9 cellular contexts compared by ENCODE assay signal in the genomic region with DNA sequence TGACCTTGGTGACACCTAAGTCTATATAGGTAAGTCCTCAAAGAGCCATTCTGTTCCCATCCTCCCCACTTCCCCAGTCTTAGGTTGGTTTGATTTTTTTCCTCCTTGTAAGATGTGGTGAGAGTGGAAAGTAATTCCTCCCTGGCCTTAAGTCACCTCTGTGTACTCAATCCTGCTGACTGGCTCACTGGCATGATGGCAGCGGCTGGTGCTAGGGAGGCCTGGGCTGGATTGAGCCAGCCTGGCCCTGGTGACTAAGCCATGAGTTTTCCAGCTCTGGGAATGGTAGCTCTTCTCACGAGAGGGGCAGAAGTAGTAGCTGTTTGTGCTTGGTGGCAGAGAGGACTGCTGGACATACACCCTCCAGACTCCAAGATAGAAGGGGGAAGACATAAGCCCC. TPM values are rescaled to one million over a fixed set of nuclear protein-coding genes. Genes with fewer than 3 reads are reported as not detected.
A peak's percentile ranks its signal among the peaks of the same experiment; 100 is the strongest.
DNase-seq lines count a peak whose midpoint lies in the region; ATAC-seq and TF ChIP-seq lines count a peak whose summit lies in the region.
"Had no signal": no experiment of that assay in that cellular context is flagged by ENCODE, and none has a peak within 500 bp of the region (broad histone marks: within the 10 kb centered on the region; RNA-seq: fewer than 3 reads in every experiment).

No MANE protein-coding gene starts in this region.

- H3K9me3 Mint-ChIP-seq in CD4-positive, alpha-beta memory T cell: no peaks in the 10 kb centered on the region
- H3K9me3 Mint-ChIP-seq in stimulated activated naive CD8-positive, alpha-beta T cell treated with anti-CD3 and anti-CD28 coated beads, Interleukin-15, amount 100 ng/mL, for 72 hours: no peaks in the 10 kb centered on the region

- no peaks in the 10 kb centered on the region for H3K36me3 ChIP-seq in CD4-positive, alpha-beta memory T cell (ENCODE audit: insufficient read depth, low read length)
- H3K36me3 ChIP-seq in PC-9 (ENCODE audit: low read depth) (no peaks in the 10 kb centered on the region), esophagus squamous epithelium (peaks cover 0 to 13% (median 11%) of the 10 kb centered on the region in 3 donors)

- POLR2A ChIA-PET in CD4-positive, alpha-beta memory T cell (lab: Charles Lee; ENCODE audit: partially characterized antibody): interaction anchor here (0.8 to 10.4 kb wide), 3 partner anchors 33 to 85 kb away, joined by 3 to 136 read pairs (median 72); a partner anchor contains a TSS
- POLR2A ChIA-PET in PC-9 (lab: Charles Lee; ENCODE audit: unreplicated experiment): interaction anchor here (0.5 kb wide), 1 partner anchor 77 kb away, joined by 3 read pairs; no protein-coding TSS in a partner anchor

- no peaks in the 10 kb centered on the region for H3K9me3 ChIP-seq in CD4-positive, alpha-beta memory T cell (ENCODE audit: control insufficient read depth in 1 of 2, low read length in 2 of 2)
- no peaks in the 10 kb centered on the region for H3K9me3 ChIP-seq in PC-9 (ENCODE audit: insufficient read depth, low read depth)
- H3K9me3 ChIP-seq in esophagus squamous epithelium: no peaks in the 10 kb centered on the region

- H2AFZ ChIP-seq in PC-9: no peak overlapping the region

- DNase-seq in CD4-positive, alpha-beta memory T cell: no peak
- DNase-seq in PC-9: peak; percentile 39 to 66
- DNase-seq in esophagus squamous epithelium (lab: John Stamatoyannopoulos, UW): no peak
- DNase-seq in occipital lobe (lab: John Stamatoyannopoulos, UW): peak; percentile 30
- no peak for DNase-seq in germinal center (ENCODE audit: low spot score)
- no peak for DNase-seq in GM10266 (ENCODE audit: extremely low spot score)
- no peak for DNase-seq in stimulated activated naive CD8-positive, alpha-beta T cell treated with anti-CD3 and anti-CD28 coated beads, Interleukin-15, amount 100 ng/mL, for 72 hours
- DNase-seq: NCI-H1105 treated with DMSO at 0.1 percent for 48 hours had no signal

- no peaks in the 10 kb centered on the region for H4K20me1 ChIP-seq in PC-9 (ENCODE audit: insufficient read depth)

- intact Hi-C loops in CD4-positive, alpha-beta memory T cell (cut with micrococcal nuclease): no loop called here
- intact Hi-C loops in PC-9 (cut with micrococcal nuclease; ENCODE audit: unreplicated experiment): no loop called here
- intact Hi-C loops in esophagus squamous epithelium (cut with DNase I): no loop called here

- 6% methylated on average over 2 of the region's 2 CpGs; no CpG with 5 or more reads in 1 of the 2 donors for WGBS in esophagus squamous epithelium, 2 donors

- ATAC-seq in HG03097 (IDR thresholded peaks at IDR 0.05; ENCODE audit: low FRiP score, unreplicated experiment): no peak
- no peak for ATAC-seq in stimulated activated naive CD8-positive, alpha-beta T cell treated with anti-CD3 and anti-CD28 coated beads, Interleukin-15, amount 100 ng/mL, for 72 hours

- H3K9me2 ChIP-seq in PC-9 (ENCODE audit: insufficient read depth): no peaks in the 10 kb centered on the region

- no peaks in the 10 kb centered on the region for H3F3A ChIP-seq in PC-9 (ENCODE audit: insufficient read depth, low read depth)

- H3K27me3 ChIP-seq in CD4-positive, alpha-beta memory T cell (ENCODE audit: insufficient read depth, low read length): no peaks in the 10 kb centered on the region
- H3K27me3 ChIP-seq in PC-9 (ENCODE audit: insufficient read depth, low read depth) (no peaks in the 10 kb centered on the region), esophagus squamous epithelium (no peaks in the 10 kb centered on the region)

- H3K27ac ChIP-seq in CD4-positive, alpha-beta memory T cell (ENCODE audit: low read depth, low read length): no peak overlapping the region
- H3K27ac ChIP-seq in PC-9 (peak overlapping the region; percentile 23; the same call in 1 of the 2 replicates), esophagus squamous epithelium (peak overlapping the region; percentile 94 to 98 (median 96))

- H3K4me2 ChIP-seq in PC-9: peak overlapping the region; percentile 87

- peaks cover 0 to 2% of the 10 kb centered on the region in 2 donors for H3K36me3 Mint-ChIP-seq in CD4-positive, alpha-beta memory T cell

- CTCF ChIA-PET in CD4-positive, alpha-beta memory T cell (lab: Charles Lee; ENCODE audit: partially characterized antibody): interaction anchor here (0.6 to 10.4 kb wide), 2 partner anchors 82 to 589 kb away, joined by 3 to 178 read pairs; a partner anchor contains a TSS
- CTCF ChIA-PET in PC-9 (lab: Charles Lee): interaction anchor here (1.1 kb wide), 1 partner anchor 82 kb away, joined by 5 read pairs; a partner anchor contains a TSS

- TF ChIP-seq CTCF in PC-9 (conservative IDR thresholded peaks at IDR 0.05): no peak
- no peak for TF ChIP-seq CTCF in esophagus squamous epithelium (IDR thresholded peaks at IDR 0.05)
- no peak for TF ChIP-seq CTCF in GM10266 (IDR thresholded peaks at IDR 0.05; ENCODE audit: control insufficient read depth, insufficient read depth, low read depth, missing control alignments)

- no peak for TF ChIP-seq POLR2A in esophagus squamous epithelium (IDR thresholded peaks at IDR 0.05)

- H3K4me1 ChIP-seq in CD4-positive, alpha-beta memory T cell (ENCODE audit: insufficient read depth, low read length): peaks cover 28% of the 10 kb centered on the region
- peaks cover 17% of the 10 kb centered on the region for H3K4me1 ChIP-seq in PC-9 (replicated peaks; ENCODE audit: insufficient read depth)
- H3K4me1 ChIP-seq in esophagus squamous epithelium: peaks cover 12 to 77% (median 34%) of the 10 kb centered on the region in 3 donors

- BruUV-seq in PC-9 (replicated peaks; lab: Mats Ljungman, UMichigan): no TSS peak

- peaks cover 18 to 49% (median 30%) of the 10 kb centered on the region in 4 donors for H3K4me1 Mint-ChIP-seq in CD4-positive, alpha-beta memory T cell
- H3K4me1 Mint-ChIP-seq in stimulated activated naive CD8-positive, alpha-beta T cell treated with anti-CD3 and anti-CD28 coated beads, Interleukin-15, amount 100 ng/mL, for 72 hours: peaks cover 32% of the 10 kb centered on the region

- no peak overlapping the region for H3K4me3 ChIP-seq in CD4-positive, alpha-beta memory T cell (ENCODE audit: low read length in 2 of 2)
- H3K4me3 ChIP-seq in PC-9 (no peak overlapping the region), esophagus squamous epithelium (peak overlapping the region; percentile 76 to 99 (median 97))

- peaks cover 6% of the 10 kb centered on the region; the same call in 1 of the 2 replicates for H3K79me2 ChIP-seq in PC-9 (ENCODE audit: low read depth)

- peak overlapping the region in 4 of 7 donors; percentile 52 to 89 (median 67) for H3K27ac Mint-ChIP-seq in CD4-positive, alpha-beta memory T cell
- H3K27ac Mint-ChIP-seq in stimulated activated naive CD8-positive, alpha-beta T cell treated with anti-CD3 and anti-CD28 coated beads, Interleukin-15, amount 100 ng/mL, for 72 hours: no peak overlapping the region

- H3K27me3 Mint-ChIP-seq in CD4-positive, alpha-beta memory T cell: peaks cover 0 to 2% of the 10 kb centered on the region in 2 donors
- no peaks in the 10 kb centered on the region for H3K27me3 Mint-ChIP-seq in stimulated activated naive CD8-positive, alpha-beta T cell treated with anti-CD3 and anti-CD28 coated beads, Interleukin-15, amount 100 ng/mL, for 72 hours

- peak overlapping the region in 7 of 8 donors; percentile 17 to 76 (median 69) for H3K4me3 Mint-ChIP-seq in CD4-positive, alpha-beta memory T cell
- H3K4me3 Mint-ChIP-seq in stimulated activated naive CD8-positive, alpha-beta T cell treated with anti-CD3 and anti-CD28 coated beads, Interleukin-15, amount 100 ng/mL, for 72 hours: no peak overlapping the region

RNA-seq across cellular contexts. Expression of a gene that starts 2.5 kb away (rescaled TPM):
- 1 to 10 TPM; 1.5 to 1.6 TPM for total RNA-seq in CD4-positive, alpha-beta memory T cell
- polyA plus RNA-seq in CD4-positive, alpha-beta memory T cell: 1 to 10 TPM; 2.3 to 6.8 TPM
- total RNA-seq in PC-9 (2021): 8.8 and 11.6 TPM in 2 replicates
- 10 to 100 TPM; 54.2 to 94.1 (median 61.5) TPM for total RNA-seq in esophagus squamous epithelium
- 46.5 TPM for total RNA-seq in occipital lobe

Comparison
In these comparisons a context has a peak if more than half of its experiments do, and no peak if none do; other contexts are left out.
1. DNase-seq: peak in PC-9 (2 of 2) and occipital lobe (single experiment); none in CD4-positive, alpha-beta memory T cell (0 of 5), esophagus squamous epithelium (single experiment), germinal center (single experiment), GM10266 (single experiment) and stimulated activated naive CD8-positive, alpha-beta T cell treated with anti-CD3 and anti-CD28 coated beads, Interleukin-15, amount 100 ng/mL, for 72 hours (0 of 2).
2. H3K4me3 ChIP-seq: peak in esophagus squamous epithelium (4 of 4); none in CD4-positive, alpha-beta memory T cell (0 of 2) and PC-9 (single experiment).
3. H3K27ac Mint-ChIP-seq: peak in CD4-positive, alpha-beta memory T cell (4 of 7); none in stimulated activated naive CD8-positive, alpha-beta T cell treated with anti-CD3 and anti-CD28 coated beads, Interleukin-15, amount 100 ng/mL, for 72 hours (0 of 2).
4. H3K4me3 Mint-ChIP-seq: peak in CD4-positive, alpha-beta memory T cell (7 of 8); none in stimulated activated naive CD8-positive, alpha-beta T cell treated with anti-CD3 and anti-CD28 coated beads, Interleukin-15, amount 100 ng/mL, for 72 hours (0 of 2).